ENCODE assay signal across 7 cellular contexts in the genomic region with DNA sequence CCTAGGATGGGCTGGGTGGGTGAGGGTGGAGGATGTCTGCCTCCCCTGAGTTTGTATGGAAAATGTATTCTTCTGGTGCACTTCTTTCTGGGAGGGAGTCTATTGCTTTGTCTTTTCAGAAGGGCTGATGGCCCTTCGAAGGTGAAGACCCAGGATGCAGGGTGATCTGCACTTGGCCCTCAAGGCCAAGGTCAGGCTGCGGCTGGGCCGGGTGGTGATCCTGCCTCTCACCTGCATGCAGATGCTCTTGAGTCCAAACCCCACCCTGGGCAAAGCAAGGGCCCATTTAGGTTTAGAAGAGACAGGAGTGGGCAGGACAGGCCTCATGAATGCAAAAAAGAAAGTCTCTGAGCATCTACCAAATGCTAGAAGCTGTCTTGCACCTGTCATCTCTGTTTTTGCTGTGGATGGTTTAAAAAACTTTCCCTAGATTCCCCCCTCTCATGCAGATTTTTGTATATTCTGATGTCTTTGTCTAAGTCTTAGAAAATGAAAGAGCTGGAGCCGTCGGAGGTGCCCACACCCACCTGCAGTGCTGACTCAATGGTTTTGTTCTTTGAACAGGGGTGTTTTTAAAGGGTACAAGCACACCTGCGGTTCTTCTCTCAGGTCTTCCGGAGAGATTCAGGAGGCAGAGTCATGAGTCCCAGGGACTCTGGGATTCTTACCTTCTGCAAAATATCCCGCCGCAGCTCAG.
DNase-seq lines count a peak whose midpoint lies in the region; ATAC-seq, FAIRE-seq and TF ChIP-seq lines count a peak whose summit lies in the region.
"Not testable (repeated sequence)": the region's sequence is repeated elsewhere in the genome, so short reads cannot be mapped to it uniquely, and the experiment has no call there.

No MANE protein-coding gene starts in this region.

- POLR2A ChIA-PET in A549 (lab: Yijun Ruan, JAX); HCT116 (lab: Charles Lee); PC-9 (lab: Charles Lee; ENCODE audit: unreplicated experiment): not testable (repeated sequence)

- H3K9me2 ChIP-seq in HCT116 (ENCODE audit: insufficient read depth); MM.1S (replicated peaks; ENCODE audit: insufficient read depth, low read length); PC-9 (ENCODE audit: insufficient read depth): not testable (repeated sequence)

- not testable (repeated sequence) for TF ChIP-seq CTCF in A549 (IDR thresholded peaks at IDR 0.05); HCT116 (IDR thresholded peaks at IDR 0.05 in 2 of 3, conservative IDR thresholded peaks at IDR 0.05 in 1 of 3; ENCODE audit: borderline replicate concordance in 1 of 3, insufficient read depth in 1 of 3, low read depth in 2 of 3, low read length in 2 of 3); MM.1S (IDR thresholded peaks at IDR 0.05; ENCODE audit: low read length); PC-9 (conservative IDR thresholded peaks at IDR 0.05); glutamatergic neuron (IDR thresholded peaks at IDR 0.05; ENCODE audit: partially characterized antibody, unreplicated experiment); vagina (IDR thresholded peaks at IDR 0.05)

- H3K27me3 Mint-ChIP-seq in activated T-helper 17 cell treated with anti-CD3 and anti-CD28 coated beads, Interleukin-2, amount 50 U/mL, for 72 hours; glutamatergic neuron (ENCODE audit: unreplicated experiment): not testable (repeated sequence)

- not testable (repeated sequence) for H3K9me3 ChIP-seq in A549; HCT116 (ENCODE audit: control insufficient read depth in 1 of 2, insufficient read depth in 1 of 2, low read depth in 1 of 2, low read length in 2 of 2); MM.1S (replicated peaks; ENCODE audit: insufficient read depth, low read length); PC-9 (ENCODE audit: insufficient read depth, low read depth); vagina

- not testable (repeated sequence) for H3K4me1 Mint-ChIP-seq in activated T-helper 17 cell treated with anti-CD3 and anti-CD28 coated beads, Interleukin-2, amount 50 U/mL, for 72 hours
- H3K4me1 Mint-ChIP-seq in glutamatergic neuron (ENCODE audit: low read depth, unreplicated experiment) = peaks cover 19% of the 10 kb centered on the region

- not testable (repeated sequence) for H3K36me3 ChIP-seq in HCT116 (ENCODE audit: control insufficient read depth in 1 of 2, insufficient read depth in 2 of 2, low read length in 2 of 2); MM.1S (replicated peaks; ENCODE audit: insufficient read depth, low read length); PC-9 (ENCODE audit: low read depth); vagina

- H3K36me3 Mint-ChIP-seq in activated T-helper 17 cell treated with anti-CD3 and anti-CD28 coated beads, Interleukin-2, amount 50 U/mL, for 72 hours (ENCODE audit: low read depth); glutamatergic neuron (ENCODE audit: unreplicated experiment): not testable (repeated sequence)

- not testable (repeated sequence) for TF ChIP-seq RAD21 in A549 (conservative IDR thresholded peaks at IDR 0.05 in 1 of 2, IDR thresholded peaks at IDR 0.05 in 1 of 2); HCT116 (IDR thresholded peaks at IDR 0.05; ENCODE audit: low read depth)

- 91% methylated on average over 6 of the region's 9 CpGs for WGBS in A549 (ENCODE audit: missing lambda C conversion rate)

- H3K9me3 Mint-ChIP-seq in activated T-helper 17 cell treated with anti-CD3 and anti-CD28 coated beads, Interleukin-2, amount 50 U/mL, for 72 hours = not testable (repeated sequence)
- peaks cover 13% of the 10 kb centered on the region for H3K9me3 Mint-ChIP-seq in glutamatergic neuron (ENCODE audit: unreplicated experiment)

- ATAC-seq in A549; HCT116; activated T-helper 17 cell treated with anti-CD3 and anti-CD28 coated beads, Interleukin-2, amount 50 U/mL, for 72 hours (replicated peaks): not testable (repeated sequence)

- intact Hi-C loops in HCT116 (cut with micrococcal nuclease); PC-9 (cut with micrococcal nuclease; ENCODE audit: unreplicated experiment); vagina (cut with DNase I): not testable (repeated sequence)

- not testable (repeated sequence) for H3K27me3 ChIP-seq in HCT116 (ENCODE audit: insufficient read depth, low read length); MM.1S (replicated peaks; ENCODE audit: insufficient read depth, low read length); PC-9 (ENCODE audit: insufficient read depth, low read depth); vagina

- not testable (repeated sequence) for H4K20me1 ChIP-seq in HCT116 (ENCODE audit: insufficient read depth); MM.1S (ENCODE audit: insufficient read depth, low read length); PC-9 (ENCODE audit: insufficient read depth)

- not testable (repeated sequence) for H3K27ac ChIP-seq in A549
- 0 out of 2 replicates have a peak overlapping the region, but pooled peaks have one; percentile 10 for H3K27ac ChIP-seq in HCT116 (ENCODE audit: low read depth, low read length)
- H3K27ac ChIP-seq in MM.1S (ENCODE audit: low read length) = peak overlapping the region; percentile 88
- H3K27ac ChIP-seq in PC-9 = peak overlapping the region; percentile 67
- H3K27ac ChIP-seq in vagina = peak overlapping the region; percentile 96

- BruUV-seq in HCT116 (replicated peaks; lab: Mats Ljungman, UMichigan); PC-9 (replicated peaks; lab: Mats Ljungman, UMichigan): not testable (repeated sequence)

- FAIRE-seq in A549 (lab: Jason Lieb, UNC) = not testable (repeated sequence)

- not testable (repeated sequence) for TF ChIP-seq EP300 in A549 (IDR thresholded peaks at IDR 0.05)

- CTCF ChIA-PET in A549 (lab: Yijun Ruan, JAX) = interaction anchor here (1.0 kb wide), 1 partner anchor 10 kb away, joined by 3 read pairs; no protein-coding TSS in a partner anchor
- CTCF ChIA-PET in HCT116 (lab: Charles Lee); PC-9 (lab: Charles Lee): not testable (repeated sequence)

- H3K4me2 ChIP-seq in A549 (peak overlapping the region; percentile 26; the same call in 1 of the 3 replicates), HCT116 (ENCODE audit: low read length) (peak overlapping the region; percentile 89), MM.1S (ENCODE audit: low read depth, low read length) (peak overlapping the region; percentile 49; the same call in 1 of the 2 replicates), PC-9 (peak overlapping the region; percentile 75)

- not testable (repeated sequence) for H2AFZ ChIP-seq in HCT116 (ENCODE audit: low read depth, low read length, poor library complexity, severe bottlenecking); MM.1S (ENCODE audit: low read length); PC-9

- H3K9ac ChIP-seq in HCT116 (ENCODE audit: low read length) = not testable (repeated sequence)
- H3K9ac ChIP-seq in MM.1S (ENCODE audit: low read length) = peak overlapping the region; percentile 34; the same call in 1 of the 2 replicates

- RAD21 ChIA-PET in HCT116 (lab: Charles Lee; ENCODE audit: low non-redundant PET in 1 of 2, low total read pairs in 2 of 2, uncharacterized antibody in 2 of 2, unreplicated experiment in 2 of 2) = not testable (repeated sequence)

- not testable (repeated sequence) for H3K4me3 ChIP-seq in A549; HCT116 (replicated peaks in 1 of 2; ENCODE audit: low read depth in 1 of 2, low read length in 2 of 2); MM.1S (ENCODE audit: low read length); vagina
- peak overlapping the region; percentile 21; the same call in 1 of the 2 replicates for H3K4me3 ChIP-seq in PC-9

- not testable (repeated sequence) for H3K79me2 ChIP-seq in HCT116 (ENCODE audit: insufficient read depth, low read length); MM.1S (ENCODE audit: low read length); PC-9 (ENCODE audit: low read depth)

- H3K4me1 ChIP-seq in A549 (peaks cover 11% of the 10 kb centered on the region; the same call in 1 of the 3 replicates), HCT116 (ENCODE audit: control insufficient read depth in 1 of 2, insufficient read depth in 2 of 2, low read length in 2 of 2) (peaks cover 3 to 19% of the 10 kb centered on the region in 2 experiments; a peak in 3 of 4 replicates), MM.1S (ENCODE audit: low read length) (peaks cover 19% of the 10 kb centered on the region), PC-9 (replicated peaks; ENCODE audit: insufficient read depth) (peaks cover 26% of the 10 kb centered on the region), vagina (peaks cover 15% of the 10 kb centered on the region)

- TF ChIP-seq POLR2A in A549 (IDR thresholded peaks at IDR 0.05; ENCODE audit: low read length); HCT116 (IDR thresholded peaks at IDR 0.05; ENCODE audit: borderline replicate concordance, extremely low read depth, insufficient read depth, insufficient read length); vagina (IDR thresholded peaks at IDR 0.05): not testable (repeated sequence)

- H3F3A ChIP-seq in MM.1S (ENCODE audit: insufficient read depth, low read length) (peaks cover 21% of the 10 kb centered on the region), PC-9 (ENCODE audit: insufficient read depth, low read depth) (peaks cover 11% of the 10 kb centered on the region; the same call in 1 of the 2 replicates)

- not testable (repeated sequence) for DNase-seq in A549 (ENCODE audit: low read depth in 1 of 2, low spot score in 1 of 2); HCT116 (ENCODE audit: low read depth, low spot score); PC-9; glutamatergic neuron; vagina (ENCODE audit: extremely low spot score in 2 of 2)
- peak; percentile 83 for DNase-seq in MM.1S

- H3K4me3 Mint-ChIP-seq in activated T-helper 17 cell treated with anti-CD3 and anti-CD28 coated beads, Interleukin-2, amount 50 U/mL, for 72 hours = not testable (repeated sequence)
- H3K4me3 Mint-ChIP-seq in glutamatergic neuron (ENCODE audit: unreplicated experiment) = peak overlapping the region; percentile 42

- peak overlapping the region; percentile 68 for H3K27ac Mint-ChIP-seq in activated T-helper 17 cell treated with anti-CD3 and anti-CD28 coated beads, Interleukin-2, amount 50 U/mL, for 72 hours
- H3K27ac Mint-ChIP-seq in glutamatergic neuron (ENCODE audit: unreplicated experiment) = not testable (repeated sequence)

Comparison
In these comparisons a context has a peak if more than half of its experiments do, and no peak if none do; other contexts are left out.
1. H3K4me2 ChIP-seq: peak in every context shown above with its lines; median percentile 89 in HCT116; 75 in PC-9; 49 in MM.1S; 26 in A549.